ENCODE assay signal across 1 cellular context in genomic region chr9:133114451-133114885, GRCh38.
A peak's percentile ranks its signal among the peaks of the same experiment; 100 is the strongest.
TF ChIP-seq lines count a peak whose summit lies in the region.

No MANE protein-coding gene starts in this region.

TF ChIP-seq in GM12878, 131 proteins besides CTCF, POLR2A, EP300 and RAD21 (continues in another document):
- no peak; the same call in 1 of the 2 replicates for TF ChIP-seq RAD51 (IDR thresholded peaks at IDR 0.05)
- peak; percentile 1; the same call in 1 of the 2 replicates for TF ChIP-seq USF2 (IDR thresholded peaks at IDR 0.05; ENCODE audit: borderline replicate concordance, low read depth, low read length)
- TF ChIP-seq MTA3 (IDR thresholded peaks at IDR 0.05; ENCODE audit: borderline replicate concordance, low read length) = no peak
- TF ChIP-seq E4F1 (IDR thresholded peaks at IDR 0.05; ENCODE audit: borderline replicate concordance, partially characterized antibody) = no peak
- TF ChIP-seq RCOR1 (conservative IDR thresholded peaks at IDR 0.05; ENCODE audit: low read depth, low read length) = no peak
- no peak for TF ChIP-seq JUND (IDR thresholded peaks at IDR 0.05; ENCODE audit: low read depth, low read length)
- no peak for TF ChIP-seq IRF5 (IDR thresholded peaks at IDR 0.05; ENCODE audit: borderline replicate concordance)
- no peak for TF ChIP-seq E2F4 (IDR thresholded peaks at IDR 0.05; ENCODE audit: low read depth, low read length)
- no peak for TF ChIP-seq ATF7 (IDR thresholded peaks at IDR 0.05; ENCODE audit: low read depth)
- peak; percentile 25; the same call in 1 of the 2 replicates for TF ChIP-seq IKZF1 (conservative IDR thresholded peaks at IDR 0.05)
- no peak for TF ChIP-seq NRF1 (conservative IDR thresholded peaks at IDR 0.05; ENCODE audit: low read depth, low read length)
- TF ChIP-seq NFYA (IDR thresholded peaks at IDR 0.05; ENCODE audit: borderline replicate concordance, low read depth, low read length) = no peak
- no peak for TF ChIP-seq TCF7 (IDR thresholded peaks at IDR 0.05; ENCODE audit: borderline replicate concordance)
- TF ChIP-seq NR2C2 (IDR thresholded peaks at IDR 0.05; ENCODE audit: borderline replicate concordance, control insufficient read depth, insufficient read length, low read depth) = no peak
- peak; percentile 51; the same call in 1 of the 2 replicates for TF ChIP-seq MAX (IDR thresholded peaks at IDR 0.05; ENCODE audit: low read depth, low read length)
- TF ChIP-seq POLR2AphosphoS2 (IDR thresholded peaks at IDR 0.05; ENCODE audit: low read depth, low read length) = no peak
- TF ChIP-seq CHD4 (IDR thresholded peaks at IDR 0.05) = no peak
- no peak for TF ChIP-seq RUNX3 (IDR thresholded peaks at IDR 0.05; ENCODE audit: low read length)
- TF ChIP-seq MEF2B (IDR thresholded peaks at IDR 0.05; ENCODE audit: partially characterized antibody, poor library complexity, severe bottlenecking) = peak; percentile 86
- no peak for TF ChIP-seq NFIC (IDR thresholded peaks at IDR 0.05; ENCODE audit: low read depth, low read length)
- TF ChIP-seq ETV6 (conservative IDR thresholded peaks at IDR 0.05 in 1 of 2, IDR thresholded peaks at IDR 0.05 in 1 of 2; ENCODE audit: borderline replicate concordance in 1 of 2, low read depth in 1 of 2) = no peak
- TF ChIP-seq NR2C1 (IDR thresholded peaks at IDR 0.05) = no peak
- TF ChIP-seq MYC (IDR thresholded peaks at IDR 0.05; ENCODE audit: insufficient read depth, insufficient read length, insufficient replicate concordance, low read length, severe bottlenecking) = no peak
- TF ChIP-seq HDAC6 (IDR thresholded peaks at IDR 0.05; ENCODE audit: unreplicated experiment) = no peak
- TF ChIP-seq BHLHE40 (IDR thresholded peaks at IDR 0.05; ENCODE audit: borderline replicate concordance in 1 of 2, low read depth in 2 of 2, low read length in 1 of 2) = peak in 1 of 2 experiments; percentile 65; a peak in 2 of 4 replicates
- no peak for TF ChIP-seq JUNB (IDR thresholded peaks at IDR 0.05)
- TF ChIP-seq IRF3 (IDR thresholded peaks at IDR 0.05) = no peak
- TF ChIP-seq ZNF207 (IDR thresholded peaks at IDR 0.05; ENCODE audit: borderline replicate concordance) = no peak
- peak; percentile 76; the same call in 1 of the 2 replicates for TF ChIP-seq SMARCA5 (IDR thresholded peaks at IDR 0.05)
- TF ChIP-seq SUPT20H (IDR thresholded peaks at IDR 0.05; ENCODE audit: borderline replicate concordance, control insufficient read depth, low read depth, low read length) = no peak
- no peak for TF ChIP-seq USF1 (IDR thresholded peaks at IDR 0.05; ENCODE audit: borderline replicate concordance, extremely low read length, insufficient read depth, low read depth, low read length)
- no peak for TF ChIP-seq PKNOX1 (IDR thresholded peaks at IDR 0.05)
- TF ChIP-seq BRCA1 (IDR thresholded peaks at IDR 0.05; ENCODE audit: low read depth, low read length) = no peak
- 0 out of 2 replicates have a peak, but pooled peaks have one; percentile 15 for TF ChIP-seq MTA2 (IDR thresholded peaks at IDR 0.05; ENCODE audit: low read depth)
- TF ChIP-seq RELB (IDR thresholded peaks at IDR 0.05; ENCODE audit: low read depth) = peak; percentile 26; the same call in 1 of the 2 replicates
- TF ChIP-seq CUX1 (IDR thresholded peaks at IDR 0.05; ENCODE audit: insufficient replicate concordance, low read depth, low read length) = no peak
- no peak for TF ChIP-seq ESRRA (IDR thresholded peaks at IDR 0.05; ENCODE audit: low read length)
- TF ChIP-seq ZNF687 (IDR thresholded peaks at IDR 0.05) = peak; percentile 52; the same call in 1 of the 2 replicates
- TF ChIP-seq ZNF622 (IDR thresholded peaks at IDR 0.05) = no peak
- TF ChIP-seq ZSCAN29 (IDR thresholded peaks at IDR 0.05) = no peak
